8 cellular contexts compared by ENCODE assay signal in genomic region chr19:44748426-44749254, GRCh38. TPM values are rescaled to one million over a fixed set of nuclear protein-coding genes. Genes with fewer than 3 reads are reported as not detected.
DNase-seq lines count a peak whose midpoint lies in the region; TF ChIP-seq lines count a peak whose summit lies in the region.

Gene BCL3, plus strand, starts transcription at chr19:44748708. Its CDS starts 83 bp downstream, at chr19:44748791.

- under 1% methylated on average over 84 of the region's 88 CpGs for WGBS in urinary bladder

- peaks cover 5% of the 10 kb centered on the region for H3K36me3 Mint-ChIP-seq in osteocyte (ENCODE audit: unreplicated experiment)

- H3K4me3 ChIP-seq in PC-9 (peak within 1 kb of the TSS; percentile 78), urinary bladder (ENCODE audit: low read depth, low read length) (peak within 1 kb of the TSS; percentile 89)

- CTCF ChIA-PET in PC-9 (lab: Charles Lee) = interaction anchor here (0.7 to 1.2 kb wide), 2 partner anchors 22 to 78 kb away, joined by 9 to 10 read pairs; no protein-coding TSS in a partner anchor

- no TSS peak for BruUV-seq in PC-9 (replicated peaks; lab: Mats Ljungman, UMichigan)

- H3K27me3 Mint-ChIP-seq in osteocyte (ENCODE audit: unreplicated experiment) = no peaks in the 10 kb centered on the region

- no peaks in the 10 kb centered on the region for H3K9me2 ChIP-seq in PC-9 (ENCODE audit: insufficient read depth)

- peak within 1 kb of the TSS; percentile 95 for H3K27ac ChIP-seq in PC-9
- peak within 1 kb of the TSS; percentile 90 for H3K27ac ChIP-seq in urinary bladder (ENCODE audit: low read depth)

- H3K4me1 ChIP-seq in PC-9 (replicated peaks; ENCODE audit: insufficient read depth) (peaks cover 65% of the 10 kb centered on the region), urinary bladder (ENCODE audit: insufficient read depth) (no peaks in the 10 kb centered on the region)

- peaks cover 66% of the 10 kb centered on the region for H3K4me1 Mint-ChIP-seq in osteocyte (ENCODE audit: unreplicated experiment)

- peak within 1 kb of the TSS; percentile 96 for H3K4me2 ChIP-seq in PC-9

- no peaks in the 10 kb centered on the region for H4K20me1 ChIP-seq in PC-9 (ENCODE audit: insufficient read depth)

- no peaks in the 10 kb centered on the region for H3K9me3 ChIP-seq in PC-9 (ENCODE audit: insufficient read depth, low read depth)

- peak within 1 kb of the TSS; percentile 82 for H2AFZ ChIP-seq in PC-9

- H3F3A ChIP-seq in PC-9 (ENCODE audit: insufficient read depth, low read depth) = peaks cover 37% of the 10 kb centered on the region

- TF ChIP-seq CTCF in PC-9 (conservative IDR thresholded peaks at IDR 0.05) (no peak), osteocyte (IDR thresholded peaks at IDR 0.05) (no peak)

- H3K27ac Mint-ChIP-seq in osteocyte (ENCODE audit: unreplicated experiment) = peak within 1 kb of the TSS; percentile 97

- POLR2A ChIA-PET in PC-9 (lab: Charles Lee; ENCODE audit: unreplicated experiment) = no interaction called here

- no peaks in the 10 kb centered on the region for H3K27me3 ChIP-seq in PC-9 (ENCODE audit: insufficient read depth, low read depth)

- H3K36me3 ChIP-seq in PC-9 (ENCODE audit: low read depth) (peaks cover 17% of the 10 kb centered on the region), urinary bladder (ENCODE audit: insufficient read depth) (no peaks in the 10 kb centered on the region)

- intact Hi-C loops in PC-9 (cut with micrococcal nuclease; ENCODE audit: unreplicated experiment) = loop anchor here (2.0 kb wide), 1 partner anchor 22 kb away; no protein-coding TSS in a partner anchor

- H3K79me2 ChIP-seq in PC-9 (ENCODE audit: low read depth) = peaks cover 28% of the 10 kb centered on the region

- H3K4me3 Mint-ChIP-seq in osteocyte (ENCODE audit: unreplicated experiment) = peak within 1 kb of the TSS; percentile 84

- peak; percentile 79 for DNase-seq in D341Med (ENCODE audit: low spot score)
- peak; percentile 63 for DNase-seq in H4 (ENCODE audit: low spot score)
- DNase-seq in PC-9 = peak; percentile 48 to 88
- DNase-seq in activated T-helper 9 cell treated with anti-CD3 and anti-CD28 coated beads, Interleukin-2, amount 50 U/mL, for 16 hours (ENCODE audit: low read depth) = peak; percentile 67
- peak; percentile 75 for DNase-seq in germinal center (ENCODE audit: low spot score)
- DNase-seq in osteocyte (ENCODE audit: extremely low spot score, unreplicated experiment) = no peak
- no peak for DNase-seq in NCI-H187 (lab: John Stamatoyannopoulos, UW)

- H3K9me3 Mint-ChIP-seq in osteocyte (ENCODE audit: unreplicated experiment) = no peaks in the 10 kb centered on the region

RNA-seq across cellular contexts. Expression of gene BCL3, which starts in this region (rescaled TPM):
- 7.8 and 11.6 TPM in 2 replicates for total RNA-seq in H4 (2014; rRNA removed; shearing (Covaris generic))
- total RNA-seq in PC-9 (2021) (36.1 and 38.9 TPM in 2 replicates), osteocyte (12.7 and 15.3 TPM in 2 replicates), urinary bladder (2.5 TPM)
- 93.0 TPM for polyA plus RNA-seq in urinary bladder

Comparison
In these comparisons a context has a peak if more than half of its experiments do, and no peak if none do; other contexts are left out.
1. DNase-seq: peak in D341Med (single experiment), H4 (single experiment), PC-9 (2 of 2), activated T-helper 9 cell treated with anti-CD3 and anti-CD28 coated beads, Interleukin-2, amount 50 U/mL, for 16 hours (single experiment) and germinal center (single experiment); none in osteocyte (single experiment) and NCI-H187 (0 of 2).